ENCODE assay signal across 1 cellular context in genomic region chr1:112307930-112308329, GRCh38.
TF ChIP-seq lines count a peak whose summit lies in the region.

No MANE protein-coding gene starts in this region.

TF ChIP-seq in GM23338, 12 proteins besides CTCF, POLR2A, EP300 and RAD21:
- TF ChIP-seq, protein P1, sequence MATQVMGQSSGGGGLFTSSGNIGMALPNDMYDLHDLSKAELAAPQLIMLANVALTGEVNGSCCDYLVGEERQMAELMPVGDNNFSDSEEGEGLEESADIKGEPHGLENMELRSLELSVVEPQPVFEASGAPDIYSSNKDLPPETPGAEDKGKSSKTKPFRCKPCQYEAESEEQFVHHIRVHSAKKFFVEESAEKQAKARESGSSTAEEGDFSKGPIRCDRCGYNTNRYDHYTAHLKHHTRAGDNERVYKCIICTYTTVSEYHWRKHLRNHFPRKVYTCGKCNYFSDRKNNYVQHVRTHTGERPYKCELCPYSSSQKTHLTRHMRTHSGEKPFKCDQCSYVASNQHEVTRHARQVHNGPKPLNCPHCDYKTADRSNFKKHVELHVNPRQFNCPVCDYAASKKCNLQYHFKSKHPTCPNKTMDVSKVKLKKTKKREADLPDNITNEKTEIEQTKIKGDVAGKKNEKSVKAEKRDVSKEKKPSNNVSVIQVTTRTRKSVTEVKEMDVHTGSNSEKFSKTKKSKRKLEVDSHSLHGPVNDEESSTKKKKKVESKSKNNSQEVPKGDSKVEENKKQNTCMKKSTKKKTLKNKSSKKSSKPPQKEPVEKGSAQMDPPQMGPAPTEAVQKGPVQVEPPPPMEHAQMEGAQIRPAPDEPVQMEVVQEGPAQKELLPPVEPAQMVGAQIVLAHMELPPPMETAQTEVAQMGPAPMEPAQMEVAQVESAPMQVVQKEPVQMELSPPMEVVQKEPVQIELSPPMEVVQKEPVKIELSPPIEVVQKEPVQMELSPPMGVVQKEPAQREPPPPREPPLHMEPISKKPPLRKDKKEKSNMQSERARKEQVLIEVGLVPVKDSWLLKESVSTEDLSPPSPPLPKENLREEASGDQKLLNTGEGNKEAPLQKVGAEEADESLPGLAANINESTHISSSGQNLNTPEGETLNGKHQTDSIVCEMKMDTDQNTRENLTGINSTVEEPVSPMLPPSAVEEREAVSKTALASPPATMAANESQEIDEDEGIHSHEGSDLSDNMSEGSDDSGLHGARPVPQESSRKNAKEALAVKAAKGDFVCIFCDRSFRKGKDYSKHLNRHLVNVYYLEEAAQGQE (IDR thresholded peaks at IDR 0.05; ENCODE audit: unreplicated experiment) = no peak
- TF ChIP-seq ETS1 (IDR thresholded peaks at IDR 0.05) (no peak), POLR2AphosphoS5 (IDR thresholded peaks at IDR 0.05; ENCODE audit: low read depth) (no peak), CREB1 (CRISPR knock-in tag; IDR thresholded peaks at IDR 0.05; ENCODE audit: low read depth) (no peak), JUNB (IDR thresholded peaks at IDR 0.05; ENCODE audit: unreplicated experiment) (no peak), EZH2phosphoT487 (IDR thresholded peaks at IDR 0.05; ENCODE audit: unreplicated experiment) (no peak), NANOG (IDR thresholded peaks at IDR 0.05; ENCODE audit: borderline replicate concordance) (no peak)
- TF ChIP-seq, protein P2, sequence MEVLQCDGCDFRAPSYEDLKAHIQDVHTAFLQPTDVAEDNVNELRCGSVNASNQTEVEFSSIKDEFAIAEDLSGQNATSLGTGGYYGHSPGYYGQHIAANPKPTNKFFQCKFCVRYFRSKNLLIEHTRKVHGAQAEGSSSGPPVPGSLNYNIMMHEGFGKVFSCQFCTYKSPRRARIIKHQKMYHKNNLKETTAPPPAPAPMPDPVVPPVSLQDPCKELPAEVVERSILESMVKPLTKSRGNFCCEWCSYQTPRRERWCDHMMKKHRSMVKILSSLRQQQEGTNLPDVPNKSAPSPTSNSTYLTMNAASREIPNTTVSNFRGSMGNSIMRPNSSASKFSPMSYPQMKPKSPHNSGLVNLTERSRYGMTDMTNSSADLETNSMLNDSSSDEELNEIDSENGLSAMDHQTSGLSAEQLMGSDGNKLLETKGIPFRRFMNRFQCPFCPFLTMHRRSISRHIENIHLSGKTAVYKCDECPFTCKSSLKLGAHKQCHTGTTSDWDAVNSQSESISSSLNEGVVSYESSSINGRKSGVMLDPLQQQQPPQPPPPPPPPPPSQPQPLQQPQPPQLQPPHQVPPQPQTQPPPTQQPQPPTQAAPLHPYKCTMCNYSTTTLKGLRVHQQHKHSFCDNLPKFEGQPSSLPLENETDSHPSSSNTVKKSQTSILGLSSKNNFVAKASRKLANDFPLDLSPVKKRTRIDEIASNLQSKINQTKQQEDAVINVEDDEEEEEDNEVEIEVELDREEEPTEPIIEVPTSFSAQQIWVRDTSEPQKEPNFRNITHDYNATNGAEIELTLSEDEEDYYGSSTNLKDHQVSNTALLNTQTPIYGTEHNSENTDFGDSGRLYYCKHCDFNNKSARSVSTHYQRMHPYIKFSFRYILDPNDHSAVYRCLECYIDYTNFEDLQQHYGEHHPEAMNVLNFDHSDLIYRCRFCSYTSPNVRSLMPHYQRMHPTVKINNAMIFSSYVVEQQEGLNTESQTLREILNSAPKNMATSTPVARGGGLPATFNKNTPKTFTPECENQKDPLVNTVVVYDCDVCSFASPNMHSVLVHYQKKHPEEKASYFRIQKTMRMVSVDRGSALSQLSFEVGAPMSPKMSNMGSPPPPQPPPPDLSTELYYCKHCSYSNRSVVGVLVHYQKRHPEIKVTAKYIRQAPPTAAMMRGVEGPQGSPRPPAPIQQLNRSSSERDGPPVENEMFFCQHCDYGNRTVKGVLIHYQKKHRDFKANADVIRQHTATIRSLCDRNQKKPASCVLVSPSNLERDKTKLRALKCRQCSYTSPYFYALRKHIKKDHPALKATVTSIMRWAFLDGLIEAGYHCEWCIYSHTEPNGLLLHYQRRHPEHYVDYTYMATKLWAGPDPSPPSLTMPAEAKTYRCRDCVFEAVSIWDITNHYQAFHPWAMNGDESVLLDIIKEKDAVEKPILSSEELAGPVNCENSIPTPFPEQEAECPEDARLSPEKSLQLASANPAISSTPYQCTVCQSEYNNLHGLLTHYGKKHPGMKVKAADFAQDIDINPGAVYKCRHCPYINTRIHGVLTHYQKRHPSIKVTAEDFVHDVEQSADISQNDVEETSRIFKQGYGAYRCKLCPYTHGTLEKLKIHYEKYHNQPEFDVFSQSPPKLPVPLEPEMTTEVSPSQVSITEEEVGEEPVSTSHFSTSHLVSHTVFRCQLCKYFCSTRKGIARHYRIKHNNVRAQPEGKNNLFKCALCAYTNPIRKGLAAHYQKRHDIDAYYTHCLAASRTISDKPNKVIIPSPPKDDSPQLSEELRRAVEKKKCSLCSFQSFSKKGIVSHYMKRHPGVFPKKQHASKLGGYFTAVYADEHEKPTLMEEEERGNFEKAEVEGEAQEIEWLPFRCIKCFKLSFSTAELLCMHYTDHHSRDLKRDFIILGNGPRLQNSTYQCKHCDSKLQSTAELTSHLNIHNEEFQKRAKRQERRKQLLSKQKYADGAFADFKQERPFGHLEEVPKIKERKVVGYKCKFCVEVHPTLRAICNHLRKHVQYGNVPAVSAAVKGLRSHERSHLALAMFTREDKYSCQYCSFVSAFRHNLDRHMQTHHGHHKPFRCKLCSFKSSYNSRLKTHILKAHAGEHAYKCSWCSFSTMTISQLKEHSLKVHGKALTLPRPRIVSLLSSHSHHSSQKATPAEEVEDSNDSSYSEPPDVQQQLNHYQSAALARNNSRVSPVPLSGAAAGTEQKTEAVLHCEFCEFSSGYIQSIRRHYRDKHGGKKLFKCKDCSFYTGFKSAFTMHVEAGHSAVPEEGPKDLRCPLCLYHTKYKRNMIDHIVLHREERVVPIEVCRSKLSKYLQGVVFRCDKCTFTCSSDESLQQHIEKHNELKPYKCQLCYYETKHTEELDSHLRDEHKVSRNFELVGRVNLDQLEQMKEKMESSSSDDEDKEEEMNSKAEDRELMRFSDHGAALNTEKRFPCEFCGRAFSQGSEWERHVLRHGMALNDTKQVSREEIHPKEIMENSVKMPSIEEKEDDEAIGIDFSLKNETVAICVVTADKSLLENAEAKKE (CRISPR knock-in tag; IDR thresholded peaks at IDR 0.05) = no peak
